8 cellular contexts compared by ENCODE assay signal in genomic region chr13:69857188-69857821, GRCh38.
DNase-seq lines count a peak whose midpoint lies in the region; ATAC-seq, FAIRE-seq and TF ChIP-seq lines count a peak whose summit lies in the region.

No MANE protein-coding gene starts in this region.

- H3K27me3 ChIP-seq in BE2C (no peaks in the 10 kb centered on the region), astrocyte (ENCODE audit: insufficient read depth, low read length) (no peaks in the 10 kb centered on the region)

- H3K36me3 ChIP-seq in BE2C (no peaks in the 10 kb centered on the region), astrocyte (ENCODE audit: insufficient read depth, low read length) (no peaks in the 10 kb centered on the region)

- no peak overlapping the region for H3K4me2 ChIP-seq in astrocyte (ENCODE audit: low read length)

- peak; percentile 76 for ATAC-seq in GM18870 (IDR thresholded peaks at IDR 0.05; ENCODE audit: unreplicated experiment)
- ATAC-seq in HG03066 (IDR thresholded peaks at IDR 0.05; ENCODE audit: low read depth, unreplicated experiment), result peak; percentile 89
- ATAC-seq in activated naive CD8-positive, alpha-beta T cell treated with anti-CD3 and anti-CD28 coated beads, Interleukin-2, amount 50 U/mL, for 24 hours, result no peak

- H3K9ac ChIP-seq in astrocyte (ENCODE audit: low read length), result no peak overlapping the region

- H3K27me3 Mint-ChIP-seq in astrocyte (ENCODE audit: low read depth, unreplicated experiment), result no peaks in the 10 kb centered on the region
- no peaks in the 10 kb centered on the region for H3K27me3 Mint-ChIP-seq in activated naive CD8-positive, alpha-beta T cell treated with anti-CD3 and anti-CD28 coated beads, Interleukin-2, amount 50 U/mL, for 24 hours

- H3K4me3 Mint-ChIP-seq in astrocyte (ENCODE audit: unreplicated experiment), result no peak overlapping the region
- no peak overlapping the region for H3K4me3 Mint-ChIP-seq in activated naive CD8-positive, alpha-beta T cell treated with anti-CD3 and anti-CD28 coated beads, Interleukin-2, amount 50 U/mL, for 24 hours

- H3K4me1 Mint-ChIP-seq in astrocyte (ENCODE audit: low read depth, unreplicated experiment), result peaks cover 10% of the 10 kb centered on the region
- H3K4me1 Mint-ChIP-seq in activated naive CD8-positive, alpha-beta T cell treated with anti-CD3 and anti-CD28 coated beads, Interleukin-2, amount 50 U/mL, for 24 hours, result no peaks in the 10 kb centered on the region

- DNase-seq in BE2C (no peak), NCI-H2107 (lab: John Stamatoyannopoulos, UW) (peak; percentile 29), astrocyte (ENCODE audit: low read depth) (peak; percentile 7), left kidney (ENCODE audit: low read depth, low spot score) (peak; percentile 68), OCI-M2 (lab: John Stamatoyannopoulos, UW; ENCODE audit: unreplicated experiment) (no peak)
- no peak for DNase-seq in activated naive CD8-positive, alpha-beta T cell treated with anti-CD3 and anti-CD28 coated beads, Interleukin-2, amount 50 U/mL, for 24 hours

- H3K4me1 ChIP-seq in BE2C (no peaks in the 10 kb centered on the region), astrocyte (ENCODE audit: insufficient read depth, low read length) (no peaks in the 10 kb centered on the region)

- H3K27ac Mint-ChIP-seq in astrocyte (ENCODE audit: unreplicated experiment), result peak overlapping the region; percentile 73
- no peak overlapping the region for H3K27ac Mint-ChIP-seq in activated naive CD8-positive, alpha-beta T cell treated with anti-CD3 and anti-CD28 coated beads, Interleukin-2, amount 50 U/mL, for 24 hours

- TF ChIP-seq CTCF in BE2C (IDR thresholded peaks at IDR 0.05; ENCODE audit: low read depth, low read length) (peak; percentile 68), astrocyte (IDR thresholded peaks at IDR 0.05; ENCODE audit: insufficient read depth, low read depth, low read length) (peak; percentile 66)

- FAIRE-seq in astrocyte (lab: Jason Lieb, UNC), result no peak

- H2AFZ ChIP-seq in astrocyte (ENCODE audit: low read depth, low read length), result no peak overlapping the region

- no peaks in the 10 kb centered on the region for H3K9me3 Mint-ChIP-seq in astrocyte (ENCODE audit: unreplicated experiment)
- H3K9me3 Mint-ChIP-seq in activated naive CD8-positive, alpha-beta T cell treated with anti-CD3 and anti-CD28 coated beads, Interleukin-2, amount 50 U/mL, for 24 hours, result no peaks in the 10 kb centered on the region

- no peak overlapping the region for H3K27ac ChIP-seq in astrocyte (ENCODE audit: low read depth, low read length)

- H3K4me3 ChIP-seq in BE2C (ENCODE audit: low read depth, low read length), result no peak overlapping the region
- H3K4me3 ChIP-seq in astrocyte (ENCODE audit: insufficient read depth, low read depth, low read length), result no peak overlapping the region

- H3K36me3 Mint-ChIP-seq in astrocyte (ENCODE audit: low read depth, unreplicated experiment), result no peaks in the 10 kb centered on the region
- no peaks in the 10 kb centered on the region for H3K36me3 Mint-ChIP-seq in activated naive CD8-positive, alpha-beta T cell treated with anti-CD3 and anti-CD28 coated beads, Interleukin-2, amount 50 U/mL, for 24 hours (ENCODE audit: low read depth)

- H3K9me3 ChIP-seq in BE2C (no peaks in the 10 kb centered on the region; the same call in 1 of the 2 replicates), astrocyte (ENCODE audit: insufficient read depth, low read depth, low read length) (no peaks in the 10 kb centered on the region)

- H4K20me1 ChIP-seq in astrocyte (ENCODE audit: insufficient read depth, low read length), result no peaks in the 10 kb centered on the region

- no peaks in the 10 kb centered on the region for H3K79me2 ChIP-seq in astrocyte (ENCODE audit: insufficient read depth, low read length)

Comparison
In these comparisons a context has a peak if more than half of its experiments do, and no peak if none do; other contexts are left out.
1. DNase-seq: peak in NCI-H2107 (single experiment), astrocyte (single experiment) and left kidney (single experiment); none in BE2C (single experiment), activated naive CD8-positive, alpha-beta T cell treated with anti-CD3 and anti-CD28 coated beads, Interleukin-2, amount 50 U/mL, for 24 hours (single experiment) and OCI-M2 (single experiment).